In genomic region chr9:136054146-136054545, GRCh38 we compare ENCODE assay signal across 21 cellular contexts. TPM values are rescaled to one million over a fixed set of nuclear protein-coding genes. Genes with fewer than 3 reads are reported as not detected.
DNase-seq lines count a peak whose midpoint lies in the region; ATAC-seq, FAIRE-seq and TF ChIP-seq lines count a peak whose summit lies in the region.
"Had no signal": no experiment of that assay in that cellular context is flagged by ENCODE, and none has a peak within 500 bp of the region (broad histone marks: within the 10 kb centered on the region; RNA-seq: fewer than 3 reads in every experiment).

No MANE protein-coding gene starts in this region.

- H3K9me2 ChIP-seq in HCT116 (ENCODE audit: insufficient read depth) (no peaks in the 10 kb centered on the region), PC-3 (replicated peaks; ENCODE audit: low read length) (no peaks in the 10 kb centered on the region)

- H3K4me1 Mint-ChIP-seq in central memory CD8-positive, alpha-beta T cell: peaks cover 30% of the 10 kb centered on the region

- TF ChIP-seq RAD21 in HCT116 (IDR thresholded peaks at IDR 0.05; ENCODE audit: low read depth): no peak

- FAIRE-seq in GM12892 (lab: Jason Lieb, UNC): no peak
- FAIRE-seq: TTC549 had no signal

- no peak for ATAC-seq in HCT116
- ATAC-seq in central memory CD8-positive, alpha-beta T cell (replicated peaks; ENCODE audit: extremely low read depth, poor library complexity, severe bottlenecking): no peak
- ATAC-seq in PC-3: no peak

- CTCF ChIA-PET in HCT116 (lab: Charles Lee) (no interaction called here), PC-3 (lab: Charles Lee) (no interaction called here)

- intact Hi-C loops in HCT116 (cut with micrococcal nuclease) (no loop called here), PC-3 (cut with micrococcal nuclease) (no loop called here)

- peaks cover 0 to 59% (median 0%) of the 10 kb centered on the region in 11 experiments; a peak in 9 of 22 replicates for H4K20me1 ChIP-seq in BLaER1 treated with 17β-estradiol and CSF1 and Interleukin-3, amounts not matched to agents 10 nM and 100 nM
- no peaks in the 10 kb centered on the region for H4K20me1 ChIP-seq in HCT116 (ENCODE audit: insufficient read depth)
- peaks cover 12% of the 10 kb centered on the region for H4K20me1 ChIP-seq in osteoblast (ENCODE audit: insufficient read depth, low read length)
- no peaks in the 10 kb centered on the region for H4K20me1 ChIP-seq in PC-3 (ENCODE audit: low read length)

- H3K4me1 ChIP-seq in BLaER1 treated with 17β-estradiol and CSF1 and Interleukin-3, amounts not matched to agents 10 nM and 100 nM: peaks cover 87 to 100% (median 96%) of the 10 kb centered on the region in 10 experiments
- peaks cover 48 to 65% of the 10 kb centered on the region in 2 experiments for H3K4me1 ChIP-seq in HCT116 (ENCODE audit: control insufficient read depth in 1 of 2, insufficient read depth in 2 of 2, low read length in 2 of 2)
- H3K4me1 ChIP-seq in osteoblast (ENCODE audit: insufficient read depth, low read length): peaks cover 19% of the 10 kb centered on the region
- peaks cover 17% of the 10 kb centered on the region for H3K4me1 ChIP-seq in PC-3 (ENCODE audit: insufficient read depth, low read length)

- no peaks in the 10 kb centered on the region for H3K9me3 ChIP-seq in BLaER1 treated with 17β-estradiol and CSF1 and Interleukin-3, amounts not matched to agents 10 nM and 100 nM (replicated peaks in 1 of 11)
- H3K9me3 ChIP-seq in HCT116 (ENCODE audit: control insufficient read depth in 1 of 2, insufficient read depth in 1 of 2, low read depth in 1 of 2, low read length in 2 of 2): no peaks in the 10 kb centered on the region
- H3K9me3 ChIP-seq in osteoblast (ENCODE audit: low read depth, low read length): no peaks in the 10 kb centered on the region
- H3K9me3 ChIP-seq in PC-3 (ENCODE audit: low read length): no peaks in the 10 kb centered on the region
- H3K9me3 ChIP-seq: colonic mucosa, testis, vagina had no signal

- H3K4me2 ChIP-seq in BLaER1 treated with 17β-estradiol and CSF1 and Interleukin-3, amounts not matched to agents 10 nM and 100 nM: peak overlapping the region; percentile 98 to 100 (median 100)
- H3K4me2 ChIP-seq in HCT116 (ENCODE audit: low read length) (peak overlapping the region; percentile 86), osteoblast (ENCODE audit: insufficient read depth, low read length) (no peak overlapping the region), PC-3 (ENCODE audit: low read length) (no peak overlapping the region)

- H3K4me3 Mint-ChIP-seq in central memory CD8-positive, alpha-beta T cell: peak overlapping the region; percentile 27
- H3K4me3 Mint-ChIP-seq: activated naive CD8-positive, alpha-beta T cell treated with anti-CD3 and anti-CD28 coated beads for 36 hours; endodermal cell; memory B cell had no signal

- H3K36me3 Mint-ChIP-seq in central memory CD8-positive, alpha-beta T cell (ENCODE audit: insufficient read depth): peaks cover 4% of the 10 kb centered on the region
- H3K36me3 Mint-ChIP-seq: activated naive CD8-positive, alpha-beta T cell treated with anti-CD3 and anti-CD28 coated beads for 36 hours; naive B cell had no signal

- peaks cover 0 to 12% (median 0%) of the 10 kb centered on the region in 11 experiments; a peak in 9 of 22 replicates for H3K36me3 ChIP-seq in BLaER1 treated with 17β-estradiol and CSF1 and Interleukin-3, amounts not matched to agents 10 nM and 100 nM
- H3K36me3 ChIP-seq in HCT116 (ENCODE audit: control insufficient read depth in 1 of 2, insufficient read depth in 2 of 2, low read length in 2 of 2) (peaks cover 4 to 5% of the 10 kb centered on the region in 2 experiments; a peak in 1 of 4 replicates), osteoblast (ENCODE audit: insufficient read depth, low read length) (peaks cover 5% of the 10 kb centered on the region), PC-3 (ENCODE audit: low read depth, low read length) (no peaks in the 10 kb centered on the region)
- H3K36me3 ChIP-seq: colonic mucosa had no signal

- H3K27me3 ChIP-seq in BLaER1 treated with 17β-estradiol and CSF1 and Interleukin-3, amounts not matched to agents 10 nM and 100 nM: peaks cover 0 to 62% (median 48%) of the 10 kb centered on the region in 11 experiments; a peak in 17 of 22 replicates
- H3K27me3 ChIP-seq in HCT116 (ENCODE audit: insufficient read depth, low read length) (no peaks in the 10 kb centered on the region), osteoblast (ENCODE audit: insufficient read depth, low read length) (no peaks in the 10 kb centered on the region), PC-3 (ENCODE audit: low read length) (no peaks in the 10 kb centered on the region)
- H3K27me3 ChIP-seq: colonic mucosa, testis, vagina had no signal

- peak overlapping the region in 4 of 11 experiments; percentile 75 to 98 (median 92); a peak in 7 of 22 replicates for H3K27ac ChIP-seq in BLaER1 treated with 17β-estradiol and CSF1 and Interleukin-3, amounts not matched to agents 10 nM and 100 nM
- H3K27ac ChIP-seq in HCT116 (ENCODE audit: low read depth, low read length) (peak overlapping the region; percentile 98), osteoblast (ENCODE audit: low read depth, low read length) (peak overlapping the region; percentile 80), PC-3 (ENCODE audit: low read length) (no peak overlapping the region)
- H3K27ac ChIP-seq: colonic mucosa, testis, vagina had no signal

- RAD21 ChIA-PET in HCT116 (lab: Charles Lee; ENCODE audit: low non-redundant PET in 1 of 2, low total read pairs in 2 of 2, uncharacterized antibody in 2 of 2, unreplicated experiment in 2 of 2): no interaction called here

- no peak overlapping the region for H3K27ac Mint-ChIP-seq in central memory CD8-positive, alpha-beta T cell (ENCODE audit: low read depth)
- H3K27ac Mint-ChIP-seq: activated naive CD8-positive, alpha-beta T cell treated with anti-CD3 and anti-CD28 coated beads for 36 hours; endodermal cell; memory B cell had no signal

- peak overlapping the region in 9 of 11 experiments; percentile 0 to 92 (median 88); a peak in 10 of 22 replicates for H3K9ac ChIP-seq in BLaER1 treated with 17β-estradiol and CSF1 and Interleukin-3, amounts not matched to agents 10 nM and 100 nM
- H3K9ac ChIP-seq in HCT116 (ENCODE audit: low read length) (peak overlapping the region; percentile 49; the same call in 1 of the 2 replicates), PC-3 (ENCODE audit: low read length) (no peak overlapping the region)

- no peaks in the 10 kb centered on the region for H3F3A ChIP-seq in PC-3 (ENCODE audit: low read length, unreplicated experiment)

- H2AFZ ChIP-seq in HCT116 (ENCODE audit: low read depth, low read length, poor library complexity, severe bottlenecking) (no peak overlapping the region), osteoblast (ENCODE audit: low read length) (no peak overlapping the region), PC-3 (ENCODE audit: low read length) (no peak overlapping the region)

- no peaks in the 10 kb centered on the region for H3K27me3 Mint-ChIP-seq in central memory CD8-positive, alpha-beta T cell

- POLR2A ChIA-PET in HCT116 (lab: Charles Lee): no interaction called here
- POLR2A ChIA-PET in PC-3 (lab: Charles Lee; ENCODE audit: unreplicated experiment): no interaction called here

- H3K9me3 Mint-ChIP-seq in central memory CD8-positive, alpha-beta T cell: no peaks in the 10 kb centered on the region
- H3K9me3 Mint-ChIP-seq: activated naive CD8-positive, alpha-beta T cell treated with anti-CD3 and anti-CD28 coated beads for 36 hours; CD8-positive, alpha-beta memory T cell; endodermal cell; memory B cell; naive B cell had no signal

- BruUV-seq in HCT116 (replicated peaks; lab: Mats Ljungman, UMichigan): no TSS peak
- BruUV-seq in PC-3 (replicated peaks; lab: Mats Ljungman, UMichigan): no TSS peak

- TF ChIP-seq CTCF in HCT116 (IDR thresholded peaks at IDR 0.05 in 2 of 3, conservative IDR thresholded peaks at IDR 0.05 in 1 of 3; ENCODE audit: borderline replicate concordance in 1 of 3, insufficient read depth in 1 of 3, low read depth in 2 of 3, low read length in 2 of 3) (no peak), osteoblast (IDR thresholded peaks at IDR 0.05; ENCODE audit: extremely low read depth, low read depth, low read length) (no peak), PC-3 (conservative IDR thresholded peaks at IDR 0.05; ENCODE audit: low read depth, low read length) (no peak)

- H3K79me2 ChIP-seq in HCT116 (ENCODE audit: insufficient read depth, low read length): peaks cover 74% of the 10 kb centered on the region
- peaks cover 75% of the 10 kb centered on the region for H3K79me2 ChIP-seq in osteoblast (ENCODE audit: insufficient read depth, low read length)
- H3K79me2 ChIP-seq in PC-3 (ENCODE audit: low read length): peaks cover 9% of the 10 kb centered on the region; the same call in 1 of the 2 replicates

- H3K4me3 ChIP-seq in BLaER1 treated with 17β-estradiol and CSF1 and Interleukin-3, amounts not matched to agents 10 nM and 100 nM: peak overlapping the region in 2 of 10 experiments; percentile 46 to 90; a peak in 2 of 20 replicates
- H3K4me3 ChIP-seq in HCT116 (replicated peaks in 1 of 2; ENCODE audit: low read depth in 1 of 2, low read length in 2 of 2): no peak overlapping the region
- no peak overlapping the region for H3K4me3 ChIP-seq in osteoblast (ENCODE audit: insufficient read depth, low read length)
- H3K4me3 ChIP-seq in PC-3 (ENCODE audit: low read length): no peak overlapping the region
- H3K4me3 ChIP-seq: colonic mucosa, testis, vagina had no signal

- no peak for DNase-seq in HCT116 (ENCODE audit: low read depth, low spot score)
- DNase-seq in central memory CD8-positive, alpha-beta T cell (ENCODE audit: low spot score in 2 of 2): no peak
- DNase-seq in osteoblast (ENCODE audit: insufficient read length, low spot score, missing footprints): peak; percentile 42
- DNase-seq in PC-3: no peak
- DNase-seq in GM12892 (ENCODE audit: insufficient read length): no peak
- DNase-seq in activated CD8-positive, alpha-beta memory T cell treated with anti-CD3 and anti-CD28 coated beads, Interleukin-2, amount 50 U/mL, for 48 hours: no peak
- DNase-seq: activated naive CD8-positive, alpha-beta T cell treated with anti-CD3 and anti-CD28 coated beads for 36 hours; CD8-positive, alpha-beta memory T cell; colonic mucosa; glutamatergic neuron; kidney glomerular epithelial cell; naive B cell; NCI-H1694 treated with DMSO at 0.1 percent for 48 hours; NCI-H526; SW 1271; testis had no signal

- no peak for TF ChIP-seq POLR2A in HCT116 (IDR thresholded peaks at IDR 0.05; ENCODE audit: borderline replicate concordance, extremely low read depth, insufficient read depth, insufficient read length)
- TF ChIP-seq POLR2A in GM12892 (IDR thresholded peaks at IDR 0.05; ENCODE audit: low read depth, low read length): no peak

TF ChIP-seq in HCT116, 20 proteins besides CTCF, POLR2A, EP300 and RAD21 (continues in another document):
- TF ChIP-seq EGR1 (IDR thresholded peaks at IDR 0.05; ENCODE audit: low read depth): no peak

RNA-seq across cellular contexts. Expression of gene NACC2, which starts 40.9 kb away (rescaled TPM):
- 27.8 TPM for total RNA-seq in HCT116 (2021; ENCODE audit: unreplicated experiment)
- polyA plus RNA-seq in HCT116 (2012): 11.2 and 11.3 TPM in 2 replicates
- 25.3 and 32.9 TPM in 2 replicates for total RNA-seq in osteoblast
- 12.3 and 16.5 TPM in 2 replicates for total RNA-seq in PC-3 (2014; rRNA removed)
- 0.04 TPM for polyA plus RNA-seq in GM12892 (2012; ENCODE audit: missing spikeins)

Comparison
In these comparisons a context has a peak if more than half of its experiments do, and no peak if none do; other contexts are left out.
1. H3K4me2 ChIP-seq: peak in BLaER1 treated with 17β-estradiol and CSF1 and Interleukin-3, amounts not matched to agents 10 nM and 100 nM (11 of 11) and HCT116 (single experiment); none in osteoblast (single experiment) and PC-3 (single experiment).